ENCODE assay signal across 1 cellular context in genomic region chr3:156728267-156728985, GRCh38.
TF ChIP-seq lines count a peak whose summit lies in the region.

No MANE protein-coding gene starts in this region.

TF ChIP-seq in HepG2, 621 proteins besides CTCF, POLR2A, EP300 and RAD21 (continued from another document and continues in another):
- TF ChIP-seq ZUFSP (CRISPR knock-in tag; IDR thresholded peaks at IDR 0.05; ENCODE audit: borderline replicate concordance) (no peak), ZNF280D (CRISPR knock-in tag; IDR thresholded peaks at IDR 0.05) (0 out of 2 replicates have a peak, but pooled peaks have one; percentile 40), ZNF383 (CRISPR knock-in tag; IDR thresholded peaks at IDR 0.05; ENCODE audit: borderline replicate concordance) (no peak), KLF11 (CRISPR knock-in tag; IDR thresholded peaks at IDR 0.05) (no peak), NRL (CRISPR knock-in tag; IDR thresholded peaks at IDR 0.05; ENCODE audit: borderline replicate concordance) (no peak), ZNF704 (CRISPR knock-in tag; IDR thresholded peaks at IDR 0.05; ENCODE audit: borderline replicate concordance) (no peak), CSRNP2 (CRISPR knock-in tag; conservative IDR thresholded peaks at IDR 0.05; ENCODE audit: low read depth) (no peak), STAG1 (CRISPR knock-in tag; IDR thresholded peaks at IDR 0.05) (no peak; the same call in 1 of the 2 replicates), SIN3B (IDR thresholded peaks at IDR 0.05; ENCODE audit: low read length) (no peak), ATF7 (IDR thresholded peaks at IDR 0.05) (no peak; the same call in 1 of the 2 replicates), ATF7 (CRISPR knock-in tag; IDR thresholded peaks at IDR 0.05) (peak; percentile 62), HES4 (CRISPR knock-in tag; IDR thresholded peaks at IDR 0.05; ENCODE audit: borderline replicate concordance) (no peak), ZNF792 (CRISPR knock-in tag; IDR thresholded peaks at IDR 0.05) (peak; percentile 64; the same call in 1 of the 2 replicates), ZNF138 (CRISPR knock-in tag; IDR thresholded peaks at IDR 0.05; ENCODE audit: low read depth) (no peak), ARID4A (CRISPR knock-in tag; IDR thresholded peaks at IDR 0.05; ENCODE audit: borderline replicate concordance) (peak; percentile 79), KDM2A (CRISPR knock-in tag; IDR thresholded peaks at IDR 0.05; ENCODE audit: borderline replicate concordance, low read depth) (no peak), ZNF687 (CRISPR knock-in tag; IDR thresholded peaks at IDR 0.05) (no peak), ZNF441 (CRISPR knock-in tag; IDR thresholded peaks at IDR 0.05; ENCODE audit: borderline replicate concordance) (0 out of 2 replicates have a peak, but pooled peaks have one; percentile 39), ZMAT3 (CRISPR knock-in tag; conservative IDR thresholded peaks at IDR 0.05) (no peak), RXRA (CRISPR knock-in tag; IDR thresholded peaks at IDR 0.05) (peak; percentile 40; the same call in 1 of the 2 replicates), SP5 (CRISPR knock-in tag; IDR thresholded peaks at IDR 0.05; ENCODE audit: borderline replicate concordance, low read depth) (no peak; the same call in 1 of the 2 replicates), E2F2 (CRISPR knock-in tag; IDR thresholded peaks at IDR 0.05; ENCODE audit: borderline replicate concordance) (no peak), ATF7-NPFF (CRISPR knock-in tag; IDR thresholded peaks at IDR 0.05; ENCODE audit: low read depth) (no peak), ZNF513 (CRISPR knock-in tag; conservative IDR thresholded peaks at IDR 0.05) (no peak), ESRRA (CRISPR knock-in tag; IDR thresholded peaks at IDR 0.05; ENCODE audit: low read depth) (0 out of 2 replicates have a peak, but pooled peaks have one; percentile 63), SYNCRIP (IDR thresholded peaks at IDR 0.05; ENCODE audit: insufficient read depth, low read depth, low read length) (no peak), DNMT3B (CRISPR knock-in tag; conservative IDR thresholded peaks at IDR 0.05) (no peak), SRSF9 (IDR thresholded peaks at IDR 0.05; ENCODE audit: borderline replicate concordance, insufficient read depth, low read depth, low read length, poor library complexity, severe bottlenecking) (no peak), NR0B2 (CRISPR knock-in tag; IDR thresholded peaks at IDR 0.05) (no peak), REPIN1 (CRISPR knock-in tag; IDR thresholded peaks at IDR 0.05; ENCODE audit: borderline replicate concordance, low read depth) (peak; percentile 77; the same call in 1 of the 2 replicates), HOXA3 (CRISPR knock-in tag; IDR thresholded peaks at IDR 0.05) (peak; percentile 79), GPN1 (CRISPR knock-in tag; IDR thresholded peaks at IDR 0.05; ENCODE audit: borderline replicate concordance) (no peak), MEIS2 (CRISPR knock-in tag; IDR thresholded peaks at IDR 0.05) (peak; percentile 64; the same call in 1 of the 2 replicates), FOSL2 (CRISPR knock-in tag; IDR thresholded peaks at IDR 0.05) (peak; percentile 72), HIVEP1 (CRISPR knock-in tag; IDR thresholded peaks at IDR 0.05) (0 out of 2 replicates have a peak, but pooled peaks have one; percentile 60), ZNF30 (CRISPR knock-in tag; IDR thresholded peaks at IDR 0.05) (no peak), ZNF75D (CRISPR knock-in tag; IDR thresholded peaks at IDR 0.05; ENCODE audit: borderline replicate concordance) (no peak), ZNF552 (CRISPR knock-in tag; IDR thresholded peaks at IDR 0.05; ENCODE audit: borderline replicate concordance) (no peak)
